Comparison of ENCODE assay signal across 23 cellular contexts in genomic region chr12:48022676-48023385, GRCh38. TPM values are rescaled to one million over a fixed set of nuclear protein-coding genes. Genes with fewer than 3 reads are reported as not detected.
A peak's percentile ranks its signal among the peaks of the same experiment; 100 is the strongest.
DNase-seq lines count a peak whose midpoint lies in the region; ATAC-seq, FAIRE-seq and TF ChIP-seq lines count a peak whose summit lies in the region.
"Had no signal": no experiment of that assay in that cellular context is flagged by ENCODE, and none has a peak within 500 bp of the region (broad histone marks: within the 10 kb centered on the region; RNA-seq: fewer than 3 reads in every experiment).

No MANE protein-coding gene starts in this region.

- H3K4me3 Mint-ChIP-seq in MCF 10A (ENCODE audit: unreplicated experiment) (no peak overlapping the region), Calu3 (ENCODE audit: low read depth, unreplicated experiment) (no peak overlapping the region)
- H3K4me3 Mint-ChIP-seq: activated CD8-positive, alpha-beta T cell treated with anti-CD3 and anti-CD28 coated beads, Interleukin-2, amount 10 ng/mL, durations not matched to agents 7 days and 5 days; CD14-positive monocyte; naive thymus-derived CD8-positive, alpha-beta T cell had no signal

- no peaks in the 10 kb centered on the region for H4K20me1 ChIP-seq in HepG2 (ENCODE audit: insufficient read depth, low read length)
- H4K20me1 ChIP-seq in GM23248 (ENCODE audit: insufficient read depth), result no peaks in the 10 kb centered on the region

- ATAC-seq in HepG2 (peak; percentile 38), upper lobe of right lung (peak; percentile 57)
- ATAC-seq: activated CD8-positive, alpha-beta T cell treated with anti-CD3 and anti-CD28 coated beads, Interleukin-2, amount 10 ng/mL, durations not matched to agents 7 days and 5 days; naive thymus-derived CD8-positive, alpha-beta T cell had no signal

- H3K36me3 Mint-ChIP-seq in MCF 10A (ENCODE audit: insufficient read depth, unreplicated experiment) (no peaks in the 10 kb centered on the region), Calu3 (ENCODE audit: insufficient read depth, unreplicated experiment) (no peaks in the 10 kb centered on the region)
- H3K36me3 Mint-ChIP-seq: CD14-positive monocyte; naive thymus-derived CD8-positive, alpha-beta T cell had no signal

- TF ChIP-seq CTCF in MCF 10A (IDR thresholded peaks at IDR 0.05; ENCODE audit: unreplicated experiment) (no peak), HepG2 (CRISPR knock-in tag; IDR thresholded peaks at IDR 0.05) (no peak), upper lobe of right lung (IDR thresholded peaks at IDR 0.05) (no peak), Calu3 (IDR thresholded peaks at IDR 0.05; ENCODE audit: unreplicated experiment) (no peak)

- H3K36me3 ChIP-seq in HepG2 (replicated peaks in 1 of 2; ENCODE audit: control insufficient read depth in 1 of 2, insufficient read depth in 2 of 2, low read length in 2 of 2) (no peaks in the 10 kb centered on the region), upper lobe of right lung (no peaks in the 10 kb centered on the region), GM23248 (ENCODE audit: low read depth) (no peaks in the 10 kb centered on the region)
- H3K36me3 ChIP-seq: breast epithelium, uterus had no signal

- no peaks in the 10 kb centered on the region for H3F3A ChIP-seq in GM23248 (ENCODE audit: insufficient read depth)

- in situ Hi-C loops in T47D (cut with HindIII; ENCODE audit: low pct_unique_long_range_greater_than_20kb, low sequenced_read_pairs) (no loop called here), HepG2 (cut with HindIII; ENCODE audit: extremely low pct_ligation_motif_present, low pct_unique_long_range_greater_than_20kb) (no loop called here), KBM-7 (cut with MboI; ENCODE audit: low pct_unique_long_range_greater_than_20kb, low sequenced_read_pairs) (no loop called here), GM23248 (cut with MboI) (no loop called here)

- POLR2A ChIA-PET in MCF 10A (lab: Yijun Ruan, JAX) (interaction anchor here (0.6 to 0.7 kb wide), 2 partner anchors 14 to 154 kb away, joined by 4 to 5 read pairs; no protein-coding TSS in a partner anchor), HepG2 (lab: Yijun Ruan, JAX) (interaction anchor here (1.4 kb wide), 2 partner anchors 15 to 18 kb away, joined by 3 to 5 read pairs; no protein-coding TSS in a partner anchor)

- H3K9ac ChIP-seq in HepG2 (ENCODE audit: insufficient read depth, low read depth, low read length) (no peak overlapping the region), GM23248 (no peak overlapping the region)
- H3K9ac ChIP-seq: KMS-11 had no signal

- CTCF ChIA-PET in MCF 10A (lab: Yijun Ruan, JAX), result interaction anchor here (0.6 to 1.0 kb wide), 3 partner anchors 12 to 30 kb away, joined by 3 to 4 read pairs (median 4); no protein-coding TSS in a partner anchor
- CTCF ChIA-PET in HepG2 (lab: Yijun Ruan, JAX; ENCODE audit: low intra/inter-chr PET ratio, low total read pairs), result no interaction called here
- CTCF ChIA-PET in Calu3 (lab: Charles Lee), result no interaction called here

- H3K27ac Mint-ChIP-seq in MCF 10A (ENCODE audit: low read depth, unreplicated experiment), result no peak overlapping the region
- H3K27ac Mint-ChIP-seq in Calu3 (ENCODE audit: unreplicated experiment), result no peak overlapping the region
- H3K27ac Mint-ChIP-seq: activated CD8-positive, alpha-beta T cell treated with anti-CD3 and anti-CD28 coated beads, Interleukin-2, amount 10 ng/mL, durations not matched to agents 7 days and 5 days; CD14-positive monocyte; naive thymus-derived CD8-positive, alpha-beta T cell had no signal

- intact Hi-C loops in MCF 10A (cut with micrococcal nuclease) (no loop called here), HepG2 (cut with micrococcal nuclease; ENCODE audit: unreplicated experiment) (loop anchor here (2.0 to 10.0 kb wide), 2 partner anchors 18 to 58 kb away; partner anchors contain the start of genes COL2A1 and TMEM106C), upper lobe of right lung (cut with DNase I) (no loop called here), Calu3 (cut with micrococcal nuclease; ENCODE audit: unreplicated experiment) (no loop called here)

- no peaks in the 10 kb centered on the region for H3K79me2 ChIP-seq in HepG2 (ENCODE audit: insufficient read depth, low read length)
- no peaks in the 10 kb centered on the region for H3K79me2 ChIP-seq in GM23248 (ENCODE audit: insufficient read depth)

- H3K27ac ChIP-seq in HepG2 (ENCODE audit: extremely low read length, insufficient read depth, low read length), result no peak overlapping the region
- H3K27ac ChIP-seq in upper lobe of right lung, result no peak overlapping the region
- no peak overlapping the region for H3K27ac ChIP-seq in GM23248
- H3K27ac ChIP-seq: breast epithelium, coronary artery, KMS-11, uterus had no signal

- FAIRE-seq in HepG2 (lab: Jason Lieb, UNC), result peak; percentile 64
- FAIRE-seq: G401.6 had no signal

- no peak overlapping the region for H2AFZ ChIP-seq in HepG2 (ENCODE audit: low read length)
- H2AFZ ChIP-seq in GM23248, result no peak overlapping the region

- H3K4me1 Mint-ChIP-seq in MCF 10A (ENCODE audit: insufficient read depth, unreplicated experiment) (peaks cover 6% of the 10 kb centered on the region), Calu3 (ENCODE audit: low read depth, unreplicated experiment) (peaks cover 5% of the 10 kb centered on the region)
- H3K4me1 Mint-ChIP-seq: CD14-positive monocyte; naive thymus-derived CD8-positive, alpha-beta T cell had no signal

- WGBS in HepG2 (ENCODE audit: low lambda C conversion rate), result 12% methylated on average over 7 of the region's 7 CpGs
- 43 to 44% methylated on average over 7 of the region's 7 CpGs for WGBS in GM23248 (ENCODE audit: low coverage in 1 of 2, low lambda C conversion rate in 2 of 2, missing lambda C conversion rate in 2 of 2), 2 experiments

- H3K9me3 ChIP-seq in HepG2 (ENCODE audit: low read length) (no peaks in the 10 kb centered on the region), upper lobe of right lung (no peaks in the 10 kb centered on the region), GM23248 (ENCODE audit: low read depth) (no peaks in the 10 kb centered on the region)
- H3K9me3 ChIP-seq: breast epithelium, uterus had no signal

- no TSS peak for BruUV-seq in MCF 10A (replicated peaks; lab: Mats Ljungman, UMichigan)
- no TSS peak for BruUV-seq in HepG2 (replicated peaks; lab: Mats Ljungman, UMichigan)
- no TSS peak for BruUV-seq in Calu3 (replicated peaks; lab: Mats Ljungman, UMichigan)

- H3K4me2 ChIP-seq in HepG2 (ENCODE audit: low read depth, low read length) (peak overlapping the region; percentile 45), GM23248 (ENCODE audit: unreplicated experiment) (no peak overlapping the region)
- H3K4me2 ChIP-seq: KMS-11 had no signal

- peaks cover 3 to 6% of the 10 kb centered on the region in 2 experiments; a peak in 1 of 5 replicates for H3K27me3 ChIP-seq in HepG2 (ENCODE audit: control insufficient read depth in 1 of 2, insufficient read depth in 2 of 2, low read length in 2 of 2)
- H3K27me3 ChIP-seq in upper lobe of right lung, result peaks cover 13% of the 10 kb centered on the region
- H3K27me3 ChIP-seq in GM23248 (replicated peaks; ENCODE audit: insufficient read depth), result peaks cover 54% of the 10 kb centered on the region
- H3K27me3 ChIP-seq: breast epithelium had no signal

- H3K27me3 Mint-ChIP-seq in MCF 10A (ENCODE audit: insufficient read depth, unreplicated experiment), result peaks cover 33% of the 10 kb centered on the region
- H3K27me3 Mint-ChIP-seq in Calu3 (ENCODE audit: unreplicated experiment), result peaks cover 82% of the 10 kb centered on the region

- H3K4me1 ChIP-seq in HepG2 (ENCODE audit: insufficient read depth, low read length) (peaks cover 74% of the 10 kb centered on the region), upper lobe of right lung (peaks cover 6% of the 10 kb centered on the region), GM23248 (ENCODE audit: insufficient read depth) (no peaks in the 10 kb centered on the region)
- H3K4me1 ChIP-seq: breast epithelium, uterus had no signal

- H3K9me3 Mint-ChIP-seq in MCF 10A (ENCODE audit: unreplicated experiment) (no peaks in the 10 kb centered on the region), Calu3 (ENCODE audit: low read depth, unreplicated experiment) (no peaks in the 10 kb centered on the region)
- H3K9me3 Mint-ChIP-seq: naive thymus-derived CD8-positive, alpha-beta T cell had no signal

- H3K9me2 ChIP-seq in GM23248 (ENCODE audit: insufficient read depth), result no peaks in the 10 kb centered on the region

- peak; percentile 62 to 98 for DNase-seq in T47D (ENCODE audit: low read depth in 1 of 2, low spot score in 1 of 2)
- DNase-seq in MCF 10A (ENCODE audit: unreplicated experiment), result no peak
- DNase-seq in NCI-H69 (lab: John Stamatoyannopoulos, UW), result peak; percentile 90
- peak; percentile 44 for DNase-seq in HepG2 (ENCODE audit: low spot score)
- DNase-seq in upper lobe of right lung, result no peak
- DNase-seq in KBM-7, result no peak
- no peak for DNase-seq in Calu3
- no peak for DNase-seq in GM23248
- DNase-seq: activated CD4-positive, CD25-positive, alpha-beta regulatory T cell treated with anti-CD3 and anti-CD28 coated beads, Interleukin-2, amount 50 U/mL, for 72 hours; activated CD8-positive, alpha-beta T cell treated with anti-CD3 and anti-CD28 coated beads, Interleukin-2, amount 10 ng/mL, durations not matched to agents 7 days and 5 days; activated gamma-delta T cell treated with Interleukin-2 at 50 U/mL for 16 hours; activated T-cell treated with anti-CD3 and anti-CD28 coated beads, Interleukin-2, amount 50 U/mL, for 1 hour; MV-4-11; naive thymus-derived CD8-positive, alpha-beta T cell; NCI-H2171; uterus had no signal

- H3K4me3 ChIP-seq in HepG2 (replicated peaks in 1 of 3; ENCODE audit: insufficient read depth in 1 of 3, low read depth in 2 of 3, low read length in 3 of 3) (no peak overlapping the region), upper lobe of right lung (no peak overlapping the region), GM23248 (no peak overlapping the region)
- H3K4me3 ChIP-seq: breast epithelium, coronary artery, uterus had no signal

- no peak for TF ChIP-seq RAD21 in HepG2 (CRISPR knock-in tag; IDR thresholded peaks at IDR 0.05)

- no peak for TF ChIP-seq POLR2A in HepG2 (IDR thresholded peaks at IDR 0.05; ENCODE audit: insufficient read depth in 1 of 2, low read depth in 2 of 2, low read length in 2 of 2)

- TF ChIP-seq EP300 in HepG2 (IDR thresholded peaks at IDR 0.05; ENCODE audit: low read depth in 2 of 2, low read length in 2 of 2) (peak in 1 of 2 experiments; percentile 54; a peak in 1 of 4 replicates), HepG2 (CRISPR knock-in tag; IDR thresholded peaks at IDR 0.05; ENCODE audit: borderline replicate concordance) (no peak)

RNA-seq across cellular contexts. Expression of gene COL2A1, which starts 18.6 kb away (rescaled TPM):
- 0.12 TPM in 1 of 2 replicates, not detected in the other for total RNA-seq in MCF 10A (2022)
- 9.2 and 38.3 TPM in 2 replicates for total RNA-seq in HepG2 (2016; rRNA removed; fragmentation: Illumina TruSeq; extraction: Trizol)
- total RNA-seq in HepG2 (2016; cell fraction: cytosol; rRNA removed; fragmentation: Illumina TruSeq; extraction: Trizol; ENCODE audit: low read depth), result 1.1 and 3.1 TPM in 2 replicates
- total RNA-seq in HepG2 (2016; cell fraction: insoluble cytoplasmic fraction; rRNA removed; fragmentation: Illumina TruSeq; extraction: Trizol), result 6.6 and 41.7 TPM in 2 replicates
- 3.6 and 4.1 TPM in 2 replicates for total RNA-seq in HepG2 (2016; cell fraction: membrane; rRNA removed; fragmentation: Illumina TruSeq; extraction: Trizol)
- 44.6 and 58.3 TPM in 2 replicates for total RNA-seq in HepG2 (2016; cell fraction: nucleus; rRNA removed; fragmentation: Illumina TruSeq; extraction: Trizol)
- polyA plus RNA-seq in HepG2 (2011; rRNA removed), result 7.4 and 9.8 TPM in 2 replicates
- polyA plus RNA-seq in HepG2 (2011; cell fraction: cytosol; rRNA removed), result 4.1 and 4.4 TPM in 2 replicates
- 113 and 136 TPM in 2 replicates for polyA plus RNA-seq in HepG2 (2011; cell fraction: nucleus; rRNA removed)
- polyA plus RNA-seq in HepG2 (2012), result 7.6 and 8.6 TPM in 2 replicates
- 0.91 and 1.3 TPM in 2 replicates for polyA plus RNA-seq in HepG2 (2016; cell fraction: cytosol; fragmentation: Illumina TruSeq; extraction: Trizol; ENCODE audit: low read depth)
- 5.7 and 8.4 TPM in 2 replicates for polyA plus RNA-seq in HepG2 (2016; cell fraction: insoluble cytoplasmic fraction; fragmentation: Illumina TruSeq; extraction: Trizol; ENCODE audit: low read depth)
- 1.5 and 2.1 TPM in 2 replicates for polyA plus RNA-seq in HepG2 (2016; cell fraction: membrane; fragmentation: Illumina TruSeq; extraction: Trizol; ENCODE audit: low read depth)
- 114 and 115 TPM in 2 replicates for polyA plus RNA-seq in HepG2 (2016; cell fraction: nucleus; fragmentation: Illumina TruSeq; extraction: Trizol; ENCODE audit: insufficient read depth, low read depth)
- polyA minus RNA-seq in HepG2 (2011; rRNA and poly(A)+ RNA removed; ENCODE audit: low replicate concordance), result 7.1 TPM in 1 of 2 replicates, not detected in the other
- polyA minus RNA-seq in HepG2 (2011; cell fraction: cytosol; rRNA and poly(A)+ RNA removed), result 4.7 and 7.3 TPM in 2 replicates
- 12.5 and 15.2 TPM in 2 replicates for polyA minus RNA-seq in HepG2 (2011; cell fraction: nucleus; rRNA and poly(A)+ RNA removed)
- total RNA-seq in upper lobe of right lung, result not detected
- total RNA-seq in Calu3 (2022), result 0.50 TPM in 1 of 2 replicates, not detected in the other
- total RNA-seq in GM23248 (2014; rRNA removed; shearing (Covaris generic)), result not detected in 2 replicates
- not detected in 2 replicates for polyA plus RNA-seq in GM23248 (2016; fragmentation: Nextera tagmentation; extraction: Ambion mirVana)
- total RNA-seq: activated CD8-positive, alpha-beta T cell treated with anti-CD3 and anti-CD28 coated beads, Interleukin-2, amount 10 ng/mL, durations not matched to agents 7 days and 5 days; mesenteric fat pad; Right ventricle myocardium inferior had no signal
- polyA plus RNA-seq: CD14-positive monocyte; naive thymus-derived CD8-positive, alpha-beta T cell had no signal

RNA-seq across cellular contexts. Expression of gene TMEM106C, which starts 59.4 kb away (rescaled TPM):
- total RNA-seq in MCF 10A (2022) (39.0 and 50.0 TPM in 2 replicates), HepG2 (2016; rRNA removed; fragmentation: Illumina TruSeq; extraction: Trizol) (132 and 134 TPM in 2 replicates), upper lobe of right lung (45.4 TPM), Calu3 (2022) (67.2 and 77.3 TPM in 2 replicates)
- 140 and 199 TPM in 2 replicates for total RNA-seq in HepG2 (2016; cell fraction: cytosol; rRNA removed; fragmentation: Illumina TruSeq; extraction: Trizol; ENCODE audit: low read depth)
- 131 and 142 TPM in 2 replicates for total RNA-seq in HepG2 (2016; cell fraction: insoluble cytoplasmic fraction; rRNA removed; fragmentation: Illumina TruSeq; extraction: Trizol)
- total RNA-seq in HepG2 (2016; cell fraction: membrane; rRNA removed; fragmentation: Illumina TruSeq; extraction: Trizol), result 222 and 263 TPM in 2 replicates
- 69.5 and 82.9 TPM in 2 replicates for total RNA-seq in HepG2 (2016; cell fraction: nucleus; rRNA removed; fragmentation: Illumina TruSeq; extraction: Trizol)
- polyA plus RNA-seq in HepG2 (2011; rRNA removed) (191 and 192 TPM in 2 replicates), GM23248 (2016; fragmentation: Nextera tagmentation; extraction: Ambion mirVana) (69.4 and 70.4 TPM in 2 replicates)
- 141 and 173 TPM in 2 replicates for polyA plus RNA-seq in HepG2 (2011; cell fraction: cytosol; rRNA removed)
- 103 and 125 TPM in 2 replicates for polyA plus RNA-seq in HepG2 (2011; cell fraction: nucleus; rRNA removed)
- polyA plus RNA-seq in HepG2 (2012), result 67.2 and 83.0 TPM in 2 replicates
- polyA plus RNA-seq in HepG2 (2016; cell fraction: cytosol; fragmentation: Illumina TruSeq; extraction: Trizol; ENCODE audit: low read depth), result 208 and 285 TPM in 2 replicates
- polyA plus RNA-seq in HepG2 (2016; cell fraction: insoluble cytoplasmic fraction; fragmentation: Illumina TruSeq; extraction: Trizol; ENCODE audit: low read depth), result 129 and 148 TPM in 2 replicates
- 221 and 275 TPM in 2 replicates for polyA plus RNA-seq in HepG2 (2016; cell fraction: membrane; fragmentation: Illumina TruSeq; extraction: Trizol; ENCODE audit: low read depth)
- 107 and 122 TPM in 2 replicates for polyA plus RNA-seq in HepG2 (2016; cell fraction: nucleus; fragmentation: Illumina TruSeq; extraction: Trizol; ENCODE audit: insufficient read depth, low read depth)
- polyA minus RNA-seq in HepG2 (2011; rRNA and poly(A)+ RNA removed; ENCODE audit: low replicate concordance), result 179 and 1,095 TPM in 2 replicates
- polyA minus RNA-seq in HepG2 (2011; cell fraction: cytosol; rRNA and poly(A)+ RNA removed), result 43.2 and 44.5 TPM in 2 replicates
- polyA minus RNA-seq in HepG2 (2011; cell fraction: nucleus; rRNA and poly(A)+ RNA removed), result 81.1 and 92.5 TPM in 2 replicates
- 57.5 and 79.8 TPM in 2 replicates for total RNA-seq in GM23248 (2014; rRNA removed; shearing (Covaris generic))

Comparison
In these comparisons a context has a peak if more than half of its experiments do, and no peak if none do; other contexts are left out.
1. DNase-seq: peak in T47D (2 of 2), NCI-H69 (single experiment) and HepG2 (single experiment); none in MCF 10A (single experiment), upper lobe of right lung (single experiment), KBM-7 (single experiment), Calu3 (single experiment) and GM23248 (single experiment).